In the genomic region with DNA sequence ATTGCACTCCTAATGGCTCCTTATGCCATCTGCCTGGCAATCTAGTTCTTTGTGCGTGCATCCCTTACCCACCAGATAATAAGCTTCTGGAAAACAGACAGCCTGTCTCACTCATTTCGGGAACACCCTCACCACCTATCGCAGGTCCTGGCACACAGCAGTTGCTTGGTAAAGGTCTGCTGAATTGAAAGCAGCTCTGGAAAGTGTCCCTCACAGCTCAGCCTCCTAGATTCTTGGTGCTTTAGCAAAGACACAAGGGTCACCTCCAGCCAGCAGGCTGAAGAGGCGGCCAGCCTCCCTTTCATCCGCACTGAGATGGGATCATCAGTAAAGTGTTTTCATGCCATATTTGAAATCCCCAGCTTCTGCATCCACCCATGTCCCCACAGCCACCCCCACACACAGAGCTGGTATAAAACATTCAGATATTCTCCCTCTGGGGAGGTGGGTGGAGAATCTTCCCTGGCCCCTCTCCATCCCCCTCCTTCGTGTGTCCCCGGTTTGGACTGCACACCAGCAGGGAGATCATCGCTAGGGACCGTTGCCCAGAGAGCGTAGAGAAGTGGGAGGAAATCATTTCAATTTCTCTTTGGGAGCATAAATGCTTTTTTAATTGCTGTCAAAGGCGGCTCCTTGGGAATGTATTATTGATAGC, we compare ENCODE assay signal across 13 cellular contexts. TPM values are rescaled to one million over a fixed set of nuclear protein-coding genes. Genes with fewer than 3 reads are reported as not detected.
DNase-seq lines count a peak whose midpoint lies in the region; ATAC-seq, FAIRE-seq and TF ChIP-seq lines count a peak whose summit lies in the region.
"Had no signal": no experiment of that assay in that cellular context is flagged by ENCODE, and none has a peak within 500 bp of the region (broad histone marks: within the 10 kb centered on the region; RNA-seq: fewer than 3 reads in every experiment).

No MANE protein-coding gene starts in this region.

- no peak for FAIRE-seq in H54 (lab: Jason Lieb, UNC)

- H3K18ac ChIP-seq in trophoblast cell (ENCODE audit: low read length) = no peak overlapping the region

- no peaks in the 10 kb centered on the region for H3K79me2 ChIP-seq in GM23248 (ENCODE audit: insufficient read depth)
- peaks cover 14% of the 10 kb centered on the region for H3K79me2 ChIP-seq in trophoblast cell (ENCODE audit: control insufficient read depth, insufficient read depth, low read length, poor library complexity)

- peak overlapping the region; percentile 40 for H3K14ac ChIP-seq in trophoblast cell (ENCODE audit: low read length)

- WGBS in GM23248 (ENCODE audit: low coverage in 1 of 2, low lambda C conversion rate in 2 of 2, missing lambda C conversion rate in 2 of 2), 2 experiments = 22 to 25% methylated on average over 11 of the region's 11 CpGs
- no CpG with 5 or more reads among the region's 11 CpGs for WGBS in trophoblast cell (ENCODE audit: extremely low coverage, insufficient coverage, insufficient read length)

- in situ Hi-C loops in GM23248 (cut with MboI) = no loop called here

- peak overlapping the region; percentile 25 for H4K8ac ChIP-seq in trophoblast cell (ENCODE audit: low read depth, low read length)

- H2AK5ac ChIP-seq in trophoblast cell (ENCODE audit: low read length) = peak overlapping the region; percentile 57

- H3K23ac ChIP-seq in trophoblast cell (ENCODE audit: low read length) = no peak overlapping the region

- intact Hi-C loops in left ventricle myocardium inferior (cut with micrococcal nuclease) = no loop called here

- H3K9ac ChIP-seq in GM23248 = no peak overlapping the region
- H3K9ac ChIP-seq in trophoblast cell (ENCODE audit: low read length) = no peak overlapping the region

- TF ChIP-seq CTCF in left ventricle myocardium inferior (IDR thresholded peaks at IDR 0.05; ENCODE audit: borderline replicate concordance) = no peak

- peak overlapping the region; percentile 43 for H3K4me2 ChIP-seq in GM23248 (ENCODE audit: unreplicated experiment)
- H3K4me2 ChIP-seq in trophoblast cell (ENCODE audit: low read length) = no peak overlapping the region

- H2BK120ac ChIP-seq in trophoblast cell (ENCODE audit: insufficient read depth, low read length, poor library complexity) = peak overlapping the region; percentile 79

- H2AFZ ChIP-seq in GM23248 = peak overlapping the region; percentile 38
- H2AFZ ChIP-seq in trophoblast cell (ENCODE audit: insufficient read depth, low read length, poor library complexity) = no peak overlapping the region

- H4K12ac ChIP-seq in trophoblast cell (ENCODE audit: low read depth, low read length) = no peak overlapping the region

- TF ChIP-seq POLR2A in H54 (IDR thresholded peaks at IDR 0.05; ENCODE audit: low read depth, low read length) = no peak

- peak overlapping the region; percentile 79 for H2BK12ac ChIP-seq in trophoblast cell (ENCODE audit: low read length)

- H4K20me1 ChIP-seq in GM23248 (ENCODE audit: insufficient read depth) = no peaks in the 10 kb centered on the region

- H3K4me1 ChIP-seq in GM23248 (ENCODE audit: insufficient read depth) (peaks cover 15% of the 10 kb centered on the region), left ventricle myocardium inferior (peaks cover 45% of the 10 kb centered on the region), trophoblast cell (ENCODE audit: control insufficient read depth in 1 of 2, insufficient read depth in 2 of 2, low read length in 2 of 2) (peaks cover 36 to 48% of the 10 kb centered on the region in 2 experiments)
- H3K4me1 ChIP-seq: psoas muscle had no signal

- H3K27me3 ChIP-seq in GM23248 (replicated peaks; ENCODE audit: insufficient read depth) (no peaks in the 10 kb centered on the region), left ventricle myocardium inferior (ENCODE audit: low read depth) (no peaks in the 10 kb centered on the region), trophoblast cell (ENCODE audit: insufficient read depth, low read length) (no peaks in the 10 kb centered on the region)

- H3K4me3 ChIP-seq in GM23248 = 0 out of 2 replicates have a peak overlapping the region, but pooled peaks have one; percentile 22
- peak overlapping the region; percentile 36 for H3K4me3 ChIP-seq in left ventricle myocardium inferior
- H3K4me3 ChIP-seq in trophoblast cell (ENCODE audit: low read depth, low read length) = no peak overlapping the region
- H3K4me3 ChIP-seq: psoas muscle had no signal

- H3K79me1 ChIP-seq in trophoblast cell (ENCODE audit: low read length) = peaks cover 66% of the 10 kb centered on the region

- H3F3A ChIP-seq in GM23248 (ENCODE audit: insufficient read depth) = no peaks in the 10 kb centered on the region

- H3K9me3 ChIP-seq in GM23248 (ENCODE audit: low read depth) (no peaks in the 10 kb centered on the region), left ventricle myocardium inferior (replicated peaks) (no peaks in the 10 kb centered on the region), trophoblast cell (ENCODE audit: insufficient read depth, low read depth, low read length) (no peaks in the 10 kb centered on the region)
- H3K9me3 ChIP-seq: psoas muscle had no signal

- peak overlapping the region; percentile 33 for H2BK5ac ChIP-seq in trophoblast cell (ENCODE audit: low read depth, low read length, poor library complexity)

- H3K27ac ChIP-seq in GM23248 = no peak overlapping the region
- peak overlapping the region; percentile 71 for H3K27ac ChIP-seq in left ventricle myocardium inferior (replicated peaks)
- no peak overlapping the region for H3K27ac ChIP-seq in trophoblast cell (ENCODE audit: low read depth, low read length)
- H3K27ac ChIP-seq: epithelial cell of prostate, psoas muscle had no signal

- peak; percentile 41 for DNase-seq in GM23248
- DNase-seq in NCI-H69 (lab: John Stamatoyannopoulos, UW) = peak; percentile 74
- DNase-seq in left ventricle myocardium inferior = peak; percentile 34
- no peak for DNase-seq in trophoblast cell
- no peak for DNase-seq in H54 (ENCODE audit: insufficient read length, low spot score)
- DNase-seq in SIG-M5 treated with dmso at 0.1 percent for 504 hours (lab: John Stamatoyannopoulos, UW; ENCODE audit: unreplicated experiment) = no peak
- DNase-seq: NCI-H345; psoas muscle; stimulated activated naive CD8-positive, alpha-beta T cell treated with anti-CD3 and anti-CD28 coated beads, Interleukin-15, Interleukin-2, amounts not matched to agents 100 U/mL and 50 U/mL, for 24 hours; T-helper 9 cell had no signal

- ATAC-seq in GM19455 (IDR thresholded peaks at IDR 0.05; ENCODE audit: unreplicated experiment) (no peak), HG02970 (IDR thresholded peaks at IDR 0.05; ENCODE audit: low FRiP score, unreplicated experiment) (no peak)
- ATAC-seq: psoas muscle; stimulated activated naive CD8-positive, alpha-beta T cell treated with anti-CD3 and anti-CD28 coated beads, Interleukin-15, Interleukin-2, amounts not matched to agents 100 U/mL and 50 U/mL, for 24 hours had no signal

- no peak overlapping the region for H3K4ac ChIP-seq in trophoblast cell (ENCODE audit: low read depth, low read length)

- no peaks in the 10 kb centered on the region for H3K36me3 ChIP-seq in GM23248 (ENCODE audit: low read depth)
- no peaks in the 10 kb centered on the region for H3K36me3 ChIP-seq in left ventricle myocardium inferior
- H3K36me3 ChIP-seq in trophoblast cell (ENCODE audit: control insufficient read depth in 1 of 2, insufficient read depth in 2 of 2, low read length in 2 of 2) = no peaks in the 10 kb centered on the region

- H3K9me2 ChIP-seq in GM23248 (ENCODE audit: insufficient read depth) = no peaks in the 10 kb centered on the region

- peak overlapping the region; percentile 91 for H4K91ac ChIP-seq in trophoblast cell (ENCODE audit: low read depth, low read length)

RNA-seq across cellular contexts. Expression of gene ATP2B4, which starts 29.1 kb away (rescaled TPM):
- total RNA-seq in GM23248 (2014; rRNA removed; shearing (Covaris generic)) = 82.8 and 86.6 TPM in 2 replicates
- 49.5 and 49.7 TPM in 2 replicates for polyA plus RNA-seq in GM23248 (2016; fragmentation: Nextera tagmentation; extraction: Ambion mirVana)
- 97.7 TPM for total RNA-seq in left ventricle myocardium inferior
- 278 and 279 TPM in 2 replicates for polyA plus RNA-seq in trophoblast cell (2013)

Comparison
In these comparisons a context has a peak if more than half of its experiments do, and no peak if none do; other contexts are left out.
1. DNase-seq: peak in GM23248 (single experiment), NCI-H69 (single experiment) and left ventricle myocardium inferior (single experiment); none in trophoblast cell (0 of 2), H54 (single experiment) and SIG-M5 treated with dmso at 0.1 percent for 504 hours (single experiment).